Comparison of ENCODE assay signal across 1 cellular context in the genomic region with DNA sequence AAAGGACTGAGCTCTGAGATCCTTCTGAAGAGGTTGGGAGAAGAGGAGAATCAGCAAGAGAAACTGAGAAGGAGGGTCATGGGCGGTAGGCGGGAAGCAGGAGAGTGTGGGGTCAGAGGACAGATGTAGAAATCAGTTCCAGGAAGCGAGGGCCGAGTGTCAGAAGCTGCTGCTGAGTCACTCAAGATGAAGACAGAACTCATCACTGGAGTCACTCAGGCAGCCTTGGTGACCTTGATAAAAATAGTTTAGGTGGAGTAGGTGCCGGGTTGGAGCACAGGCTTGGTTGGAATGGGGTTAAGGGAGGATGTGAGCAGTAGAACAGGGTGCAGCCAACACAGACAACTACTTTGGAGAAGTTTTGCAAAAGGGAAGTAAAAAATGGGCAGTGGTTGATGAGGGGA.
TF ChIP-seq lines count a peak whose summit lies in the region.

No MANE protein-coding gene starts in this region.

TF ChIP-seq in K562, 482 proteins besides CTCF, POLR2A, EP300 and RAD21 (continued from another document and continues in another):
- TF ChIP-seq, protein P1, sequence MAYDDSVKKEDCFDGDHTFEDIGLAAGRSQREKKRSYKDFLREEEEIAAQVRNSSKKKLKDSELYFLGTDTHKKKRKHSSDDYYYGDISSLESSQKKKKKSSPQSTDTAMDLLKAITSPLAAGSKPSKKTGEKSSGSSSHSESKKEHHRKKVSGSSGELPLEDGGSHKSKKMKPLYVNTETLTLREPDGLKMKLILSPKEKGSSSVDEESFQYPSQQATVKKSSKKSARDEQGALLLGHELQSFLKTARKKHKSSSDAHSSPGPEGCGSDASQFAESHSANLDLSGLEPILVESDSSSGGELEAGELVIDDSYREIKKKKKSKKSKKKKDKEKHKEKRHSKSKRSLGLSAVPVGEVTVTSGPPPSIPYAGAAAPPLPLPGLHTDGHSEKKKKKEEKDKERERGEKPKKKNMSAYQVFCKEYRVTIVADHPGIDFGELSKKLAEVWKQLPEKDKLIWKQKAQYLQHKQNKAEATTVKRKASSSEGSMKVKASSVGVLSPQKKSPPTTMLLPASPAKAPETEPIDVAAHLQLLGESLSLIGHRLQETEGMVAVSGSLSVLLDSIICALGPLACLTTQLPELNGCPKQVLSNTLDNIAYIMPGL (CRISPR knock-in tag; IDR thresholded peaks at IDR 0.05) = no peak
- TF ChIP-seq, protein P2, sequence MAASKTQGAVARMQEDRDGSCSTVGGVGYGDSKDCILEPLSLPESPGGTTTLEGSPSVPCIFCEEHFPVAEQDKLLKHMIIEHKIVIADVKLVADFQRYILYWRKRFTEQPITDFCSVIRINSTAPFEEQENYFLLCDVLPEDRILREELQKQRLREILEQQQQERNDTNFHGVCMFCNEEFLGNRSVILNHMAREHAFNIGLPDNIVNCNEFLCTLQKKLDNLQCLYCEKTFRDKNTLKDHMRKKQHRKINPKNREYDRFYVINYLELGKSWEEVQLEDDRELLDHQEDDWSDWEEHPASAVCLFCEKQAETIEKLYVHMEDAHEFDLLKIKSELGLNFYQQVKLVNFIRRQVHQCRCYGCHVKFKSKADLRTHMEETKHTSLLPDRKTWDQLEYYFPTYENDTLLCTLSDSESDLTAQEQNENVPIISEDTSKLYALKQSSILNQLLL (CRISPR knock-in tag; IDR thresholded peaks at IDR 0.05; ENCODE audit: borderline replicate concordance) = no peak
- TF ChIP-seq KLF6 (CRISPR knock-in tag; IDR thresholded peaks at IDR 0.05; ENCODE audit: borderline replicate concordance) = no peak
- no peak for TF ChIP-seq RBFOX2 (IDR thresholded peaks at IDR 0.05; ENCODE audit: low read depth, low read length)
- no peak for TF ChIP-seq FOXP1 (CRISPR knock-in tag; IDR thresholded peaks at IDR 0.05)
- TF ChIP-seq CAMTA2 (CRISPR knock-in tag; conservative IDR thresholded peaks at IDR 0.05) = no peak
- TF ChIP-seq ELF4 (CRISPR knock-in tag; IDR thresholded peaks at IDR 0.05) = 0 out of 2 replicates have a peak, but pooled peaks have one; percentile 45
- peak; percentile 71; the same call in 1 of the 2 replicates for TF ChIP-seq MEF2A (IDR thresholded peaks at IDR 0.05; ENCODE audit: control insufficient read depth, low read depth, low read length)
- no peak for TF ChIP-seq PRPF4 (IDR thresholded peaks at IDR 0.05; ENCODE audit: insufficient read depth, low read depth, low read length, poor library complexity, severe bottlenecking)
- TF ChIP-seq, protein P3, sequence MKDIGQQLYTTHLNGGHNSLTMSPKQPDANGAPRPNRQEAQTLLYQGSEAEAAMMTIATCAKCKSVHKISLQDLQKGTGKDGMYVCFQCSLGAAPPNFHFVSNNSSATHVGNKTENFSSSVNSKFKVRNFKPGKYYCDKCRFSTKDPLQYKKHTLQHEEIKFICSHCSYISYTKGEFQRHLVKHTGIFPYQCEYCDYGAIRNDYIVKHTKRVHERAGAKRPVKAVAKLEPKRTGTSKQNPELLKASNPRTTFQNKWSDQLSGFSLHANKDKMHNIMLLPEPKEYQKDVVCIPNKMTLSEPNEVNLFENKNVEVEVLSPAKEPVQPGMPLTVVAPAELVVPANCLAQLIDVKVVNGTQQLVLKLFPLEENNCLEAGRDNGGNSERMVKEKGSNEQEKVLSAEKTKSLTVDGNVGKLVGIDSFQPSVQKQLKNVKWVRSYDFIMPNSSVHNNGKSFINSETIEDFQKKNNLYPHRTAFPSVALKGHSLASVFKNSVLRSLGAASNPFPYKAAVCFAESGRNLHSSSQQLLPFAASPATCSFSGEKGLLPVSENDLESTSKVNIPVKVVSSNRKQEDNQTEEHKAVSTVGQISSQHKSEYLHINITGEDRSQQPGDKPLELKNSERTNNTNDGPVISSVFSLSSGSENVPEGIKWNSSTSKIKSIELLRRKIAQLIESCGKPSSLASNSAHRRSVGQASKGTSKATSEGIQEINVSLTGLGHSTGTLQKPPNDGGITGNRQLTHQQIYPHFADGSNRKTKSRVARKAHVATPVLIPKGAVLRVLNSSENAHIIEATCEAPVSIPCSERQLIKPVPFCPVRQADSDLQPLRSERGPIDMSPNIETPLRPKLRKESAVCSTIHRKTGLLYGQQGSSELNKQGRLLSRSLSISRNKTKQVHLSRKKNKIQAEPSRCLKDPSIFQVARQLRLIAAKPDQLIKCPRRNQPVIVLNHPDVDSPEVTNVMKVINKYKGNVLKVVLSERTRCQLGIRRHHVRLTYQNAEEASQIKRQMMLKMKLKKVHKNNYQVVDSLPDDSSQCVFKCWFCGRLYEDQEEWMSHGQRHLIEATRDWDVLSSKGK (CRISPR knock-in tag; IDR thresholded peaks at IDR 0.05) = no peak
- TF ChIP-seq, protein P4, sequence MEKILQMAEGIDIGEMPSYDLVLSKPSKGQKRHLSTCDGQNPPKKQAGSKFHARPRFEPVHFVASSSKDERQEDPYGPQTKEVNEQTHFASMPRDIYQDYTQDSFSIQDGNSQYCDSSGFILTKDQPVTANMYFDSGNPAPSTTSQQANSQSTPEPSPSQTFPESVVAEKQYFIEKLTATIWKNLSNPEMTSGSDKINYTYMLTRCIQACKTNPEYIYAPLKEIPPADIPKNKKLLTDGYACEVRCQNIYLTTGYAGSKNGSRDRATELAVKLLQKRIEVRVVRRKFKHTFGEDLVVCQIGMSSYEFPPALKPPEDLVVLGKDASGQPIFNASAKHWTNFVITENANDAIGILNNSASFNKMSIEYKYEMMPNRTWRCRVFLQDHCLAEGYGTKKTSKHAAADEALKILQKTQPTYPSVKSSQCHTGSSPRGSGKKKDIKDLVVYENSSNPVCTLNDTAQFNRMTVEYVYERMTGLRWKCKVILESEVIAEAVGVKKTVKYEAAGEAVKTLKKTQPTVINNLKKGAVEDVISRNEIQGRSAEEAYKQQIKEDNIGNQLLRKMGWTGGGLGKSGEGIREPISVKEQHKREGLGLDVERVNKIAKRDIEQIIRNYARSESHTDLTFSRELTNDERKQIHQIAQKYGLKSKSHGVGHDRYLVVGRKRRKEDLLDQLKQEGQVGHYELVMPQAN (IDR thresholded peaks at IDR 0.05; ENCODE audit: borderline replicate concordance) = no peak
- no peak for TF ChIP-seq ZNF766 (CRISPR knock-in tag; conservative IDR thresholded peaks at IDR 0.05)
- TF ChIP-seq, protein P5, sequence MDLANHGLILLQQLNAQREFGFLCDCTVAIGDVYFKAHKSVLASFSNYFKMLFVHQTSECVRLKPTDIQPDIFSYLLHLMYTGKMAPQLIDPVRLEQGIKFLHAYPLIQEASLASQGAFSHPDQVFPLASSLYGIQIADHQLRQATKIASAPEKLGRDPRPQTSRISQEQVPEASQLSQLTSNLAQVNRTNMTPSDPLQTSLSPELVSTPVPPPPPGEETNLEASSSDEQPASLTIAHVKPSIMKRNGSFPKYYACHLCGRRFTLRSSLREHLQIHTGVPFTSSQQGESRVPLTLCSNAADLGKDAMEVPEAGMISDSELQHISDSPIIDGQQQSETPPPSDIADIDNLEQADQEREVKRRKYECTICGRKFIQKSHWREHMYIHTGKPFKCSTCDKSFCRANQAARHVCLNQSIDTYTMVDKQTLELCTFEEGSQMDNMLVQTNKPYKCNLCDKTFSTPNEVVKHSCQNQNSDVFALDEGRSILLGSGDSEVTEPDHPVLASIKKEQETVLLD (IDR thresholded peaks at IDR 0.05) = peak; percentile 69; the same call in 1 of the 2 replicates
- TF ChIP-seq ZNF354B (CRISPR knock-in tag; IDR thresholded peaks at IDR 0.05) = no peak
- no peak for TF ChIP-seq HNRNPH1 (optimal IDR thresholded peaks at IDR 0.05; ENCODE audit: low read depth, low read length)
- no peak for TF ChIP-seq MTF1 (CRISPR knock-in tag; IDR thresholded peaks at IDR 0.05; ENCODE audit: borderline replicate concordance)
- no peak for TF ChIP-seq ZNF143 (CRISPR knock-in tag; IDR thresholded peaks at IDR 0.05)
- peak in 1 of 2 experiments; percentile 46; a peak in 1 of 4 replicates for TF ChIP-seq MAZ (CRISPR knock-in tag; conservative IDR thresholded peaks at IDR 0.05 in 1 of 2, IDR thresholded peaks at IDR 0.05 in 1 of 2)
- no peak for TF ChIP-seq SRSF3 (IDR thresholded peaks at IDR 0.05; ENCODE audit: insufficient read depth, low read length)
- TF ChIP-seq ZKSCAN3 (CRISPR knock-in tag; IDR thresholded peaks at IDR 0.05) = no peak
- TF ChIP-seq HLTF (IDR thresholded peaks at IDR 0.05) = no peak
- TF ChIP-seq SMARCC2 (IDR thresholded peaks at IDR 0.05; ENCODE audit: low read depth) = peak; percentile 62; the same call in 1 of the 2 replicates
- TF ChIP-seq TSC22D4 (tag; IDR thresholded peaks at IDR 0.05) = no peak
- TF ChIP-seq, protein P6, sequence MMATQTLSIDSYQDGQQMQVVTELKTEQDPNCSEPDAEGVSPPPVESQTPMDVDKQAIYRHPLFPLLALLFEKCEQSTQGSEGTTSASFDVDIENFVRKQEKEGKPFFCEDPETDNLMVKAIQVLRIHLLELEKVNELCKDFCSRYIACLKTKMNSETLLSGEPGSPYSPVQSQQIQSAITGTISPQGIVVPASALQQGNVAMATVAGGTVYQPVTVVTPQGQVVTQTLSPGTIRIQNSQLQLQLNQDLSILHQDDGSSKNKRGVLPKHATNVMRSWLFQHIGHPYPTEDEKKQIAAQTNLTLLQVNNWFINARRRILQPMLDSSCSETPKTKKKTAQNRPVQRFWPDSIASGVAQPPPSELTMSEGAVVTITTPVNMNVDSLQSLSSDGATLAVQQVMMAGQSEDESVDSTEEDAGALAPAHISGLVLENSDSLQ (IDR thresholded peaks at IDR 0.05) = peak; percentile 94
- TF ChIP-seq, protein P7, sequence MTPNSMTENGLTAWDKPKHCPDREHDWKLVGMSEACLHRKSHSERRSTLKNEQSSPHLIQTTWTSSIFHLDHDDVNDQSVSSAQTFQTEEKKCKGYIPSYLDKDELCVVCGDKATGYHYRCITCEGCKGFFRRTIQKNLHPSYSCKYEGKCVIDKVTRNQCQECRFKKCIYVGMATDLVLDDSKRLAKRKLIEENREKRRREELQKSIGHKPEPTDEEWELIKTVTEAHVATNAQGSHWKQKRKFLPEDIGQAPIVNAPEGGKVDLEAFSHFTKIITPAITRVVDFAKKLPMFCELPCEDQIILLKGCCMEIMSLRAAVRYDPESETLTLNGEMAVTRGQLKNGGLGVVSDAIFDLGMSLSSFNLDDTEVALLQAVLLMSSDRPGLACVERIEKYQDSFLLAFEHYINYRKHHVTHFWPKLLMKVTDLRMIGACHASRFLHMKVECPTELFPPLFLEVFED (CRISPR knock-in tag; conservative IDR thresholded peaks at IDR 0.05) = no peak
- no peak for TF ChIP-seq KHSRP (IDR thresholded peaks at IDR 0.05)
- no peak for TF ChIP-seq RBM17 (IDR thresholded peaks at IDR 0.05; ENCODE audit: borderline replicate concordance, low read depth, low read length)
- TF ChIP-seq, protein P8, sequence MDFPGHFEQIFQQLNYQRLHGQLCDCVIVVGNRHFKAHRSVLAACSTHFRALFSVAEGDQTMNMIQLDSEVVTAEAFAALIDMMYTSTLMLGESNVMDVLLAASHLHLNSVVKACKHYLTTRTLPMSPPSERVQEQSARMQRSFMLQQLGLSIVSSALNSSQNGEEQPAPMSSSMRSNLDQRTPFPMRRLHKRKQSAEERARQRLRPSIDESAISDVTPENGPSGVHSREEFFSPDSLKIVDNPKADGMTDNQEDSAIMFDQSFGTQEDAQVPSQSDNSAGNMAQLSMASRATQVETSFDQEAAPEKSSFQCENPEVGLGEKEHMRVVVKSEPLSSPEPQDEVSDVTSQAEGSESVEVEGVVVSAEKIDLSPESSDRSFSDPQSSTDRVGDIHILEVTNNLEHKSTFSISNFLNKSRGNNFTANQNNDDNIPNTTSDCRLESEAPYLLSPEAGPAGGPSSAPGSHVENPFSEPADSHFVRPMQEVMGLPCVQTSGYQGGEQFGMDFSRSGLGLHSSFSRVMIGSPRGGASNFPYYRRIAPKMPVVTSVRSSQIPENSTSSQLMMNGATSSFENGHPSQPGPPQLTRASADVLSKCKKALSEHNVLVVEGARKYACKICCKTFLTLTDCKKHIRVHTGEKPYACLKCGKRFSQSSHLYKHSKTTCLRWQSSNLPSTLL (IDR thresholded peaks at IDR 0.05) = 0 out of 2 replicates have a peak, but pooled peaks have one; percentile 4
- no peak for TF ChIP-seq ZNF134 (CRISPR knock-in tag; conservative IDR thresholded peaks at IDR 0.05)
- TF ChIP-seq, protein P9, sequence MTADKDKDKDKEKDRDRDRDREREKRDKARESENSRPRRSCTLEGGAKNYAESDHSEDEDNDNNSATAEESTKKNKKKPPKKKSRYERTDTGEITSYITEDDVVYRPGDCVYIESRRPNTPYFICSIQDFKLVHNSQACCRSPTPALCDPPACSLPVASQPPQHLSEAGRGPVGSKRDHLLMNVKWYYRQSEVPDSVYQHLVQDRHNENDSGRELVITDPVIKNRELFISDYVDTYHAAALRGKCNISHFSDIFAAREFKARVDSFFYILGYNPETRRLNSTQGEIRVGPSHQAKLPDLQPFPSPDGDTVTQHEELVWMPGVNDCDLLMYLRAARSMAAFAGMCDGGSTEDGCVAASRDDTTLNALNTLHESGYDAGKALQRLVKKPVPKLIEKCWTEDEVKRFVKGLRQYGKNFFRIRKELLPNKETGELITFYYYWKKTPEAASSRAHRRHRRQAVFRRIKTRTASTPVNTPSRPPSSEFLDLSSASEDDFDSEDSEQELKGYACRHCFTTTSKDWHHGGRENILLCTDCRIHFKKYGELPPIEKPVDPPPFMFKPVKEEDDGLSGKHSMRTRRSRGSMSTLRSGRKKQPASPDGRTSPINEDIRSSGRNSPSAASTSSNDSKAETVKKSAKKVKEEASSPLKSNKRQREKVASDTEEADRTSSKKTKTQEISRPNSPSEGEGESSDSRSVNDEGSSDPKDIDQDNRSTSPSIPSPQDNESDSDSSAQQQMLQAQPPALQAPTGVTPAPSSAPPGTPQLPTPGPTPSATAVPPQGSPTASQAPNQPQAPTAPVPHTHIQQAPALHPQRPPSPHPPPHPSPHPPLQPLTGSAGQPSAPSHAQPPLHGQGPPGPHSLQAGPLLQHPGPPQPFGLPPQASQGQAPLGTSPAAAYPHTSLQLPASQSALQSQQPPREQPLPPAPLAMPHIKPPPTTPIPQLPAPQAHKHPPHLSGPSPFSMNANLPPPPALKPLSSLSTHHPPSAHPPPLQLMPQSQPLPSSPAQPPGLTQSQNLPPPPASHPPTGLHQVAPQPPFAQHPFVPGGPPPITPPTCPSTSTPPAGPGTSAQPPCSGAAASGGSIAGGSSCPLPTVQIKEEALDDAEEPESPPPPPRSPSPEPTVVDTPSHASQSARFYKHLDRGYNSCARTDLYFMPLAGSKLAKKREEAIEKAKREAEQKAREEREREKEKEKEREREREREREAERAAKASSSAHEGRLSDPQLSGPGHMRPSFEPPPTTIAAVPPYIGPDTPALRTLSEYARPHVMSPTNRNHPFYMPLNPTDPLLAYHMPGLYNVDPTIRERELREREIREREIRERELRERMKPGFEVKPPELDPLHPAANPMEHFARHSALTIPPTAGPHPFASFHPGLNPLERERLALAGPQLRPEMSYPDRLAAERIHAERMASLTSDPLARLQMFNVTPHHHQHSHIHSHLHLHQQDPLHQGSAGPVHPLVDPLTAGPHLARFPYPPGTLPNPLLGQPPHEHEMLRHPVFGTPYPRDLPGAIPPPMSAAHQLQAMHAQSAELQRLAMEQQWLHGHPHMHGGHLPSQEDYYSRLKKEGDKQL (CRISPR knock-in tag; IDR thresholded peaks at IDR 0.05; ENCODE audit: borderline replicate concordance) = no peak
- TF ChIP-seq RUNX1 (IDR thresholded peaks at IDR 0.05; ENCODE audit: low read depth) = no peak
- TF ChIP-seq PURB (CRISPR knock-in tag; IDR thresholded peaks at IDR 0.05; ENCODE audit: low read depth) = no peak
- TF ChIP-seq ZSCAN29 (IDR thresholded peaks at IDR 0.05) = no peak
- TF ChIP-seq ILF3 (IDR thresholded peaks at IDR 0.05; ENCODE audit: borderline replicate concordance) = no peak
- peak; percentile 98 for TF ChIP-seq C11orf30 (IDR thresholded peaks at IDR 0.05; ENCODE audit: low read depth)
